In genomic region chr2:20351555-20352229, GRCh38 we compare ENCODE assay signal across 8 cellular contexts.
DNase-seq lines count a peak whose midpoint lies in the region; ATAC-seq lines count a peak whose summit lies in the region.

No MANE protein-coding gene starts in this region.

- peak overlapping the region; percentile 56 for H3K4me3 ChIP-seq in endocrine pancreas (ENCODE audit: control insufficient read depth, insufficient read depth, low read length)
- peak overlapping the region; percentile 77 for H3K4me3 ChIP-seq in rectal smooth muscle tissue (ENCODE audit: low read length)

- peaks cover 30% of the 10 kb centered on the region for H3K4me1 ChIP-seq in endocrine pancreas (ENCODE audit: control insufficient read depth, insufficient read depth, low read length)
- H3K4me1 ChIP-seq in rectal smooth muscle tissue (ENCODE audit: control insufficient read depth, insufficient read depth, low read length), result peaks cover 16% of the 10 kb centered on the region

- H3K27me3 ChIP-seq in endocrine pancreas (ENCODE audit: control insufficient read depth, insufficient read depth, low read length), result no peaks in the 10 kb centered on the region
- no peaks in the 10 kb centered on the region for H3K27me3 ChIP-seq in rectal smooth muscle tissue (ENCODE audit: control insufficient read depth, insufficient read depth, low read length)

- H3K9me3 ChIP-seq in endocrine pancreas (ENCODE audit: control insufficient read depth, low read length), result no peaks in the 10 kb centered on the region

- H3K9ac ChIP-seq in endocrine pancreas (ENCODE audit: control insufficient read depth, insufficient read depth, low read length) (peak overlapping the region; percentile 78), rectal smooth muscle tissue (ENCODE audit: low read length) (peak overlapping the region; percentile 69)

- peak; percentile 0 for ATAC-seq in GM19035 (IDR thresholded peaks at IDR 0.05; ENCODE audit: unreplicated experiment)
- no peak for ATAC-seq in HG03521 (IDR thresholded peaks at IDR 0.05; ENCODE audit: unreplicated experiment)
- no peak for ATAC-seq in GM21825 (IDR thresholded peaks at IDR 0.05; ENCODE audit: unreplicated experiment)
- no peak for ATAC-seq in GM21737 (IDR thresholded peaks at IDR 0.05; ENCODE audit: unreplicated experiment)

- H3K36me3 ChIP-seq in endocrine pancreas (ENCODE audit: control insufficient read depth, insufficient read depth, low read length), result no peaks in the 10 kb centered on the region
- no peaks in the 10 kb centered on the region for H3K36me3 ChIP-seq in rectal smooth muscle tissue (ENCODE audit: control insufficient read depth, insufficient read depth, low read length)

- H3K27ac ChIP-seq in rectal smooth muscle tissue (ENCODE audit: low read depth, low read length), result peak overlapping the region; percentile 92

- DNase-seq in NCI-H2029 treated with DMSO at 0.1 percent for 48 hours (lab: John Stamatoyannopoulos, UW), result peak; percentile 52
- no peak for DNase-seq in DMS114 treated with DMSO at 0.1 percent for 48 hours (lab: John Stamatoyannopoulos, UW; ENCODE audit: unreplicated experiment)
